In the genomic region with DNA sequence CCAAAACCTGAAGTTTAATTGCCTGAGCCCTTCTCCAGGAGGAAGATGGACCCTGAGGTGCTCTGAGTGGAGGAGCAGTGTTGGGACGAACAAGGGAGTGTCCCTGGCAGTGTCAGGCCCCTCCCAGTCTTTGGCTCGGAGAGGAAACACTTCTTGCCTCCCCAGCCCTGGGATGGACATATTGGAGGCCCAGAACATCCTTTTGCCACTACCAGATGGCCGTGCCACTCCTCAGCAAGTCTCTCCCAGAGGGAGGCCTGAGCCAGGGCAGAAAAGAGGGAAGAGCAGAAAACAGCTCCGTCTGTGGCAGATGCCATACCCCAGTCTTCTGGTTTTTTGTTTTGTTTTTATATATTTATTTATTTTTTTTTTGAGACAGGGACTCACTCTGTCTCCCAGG, we compare ENCODE assay signal across 25 cellular contexts.
"Had no signal": no experiment of that assay in that cellular context is flagged by ENCODE, and none has a peak within 500 bp of the region (broad histone marks: within the 10 kb centered on the region; RNA-seq: fewer than 3 reads in every experiment).

No MANE protein-coding gene starts in this region.

- H3K4me1 ChIP-seq: foreskin keratinocyte, psoas muscle, right lobe of liver, spleen, testis, tibial nerve, upper lobe of right lung, vagina had no signal

- FAIRE-seq: endothelial cell of umbilical vein, islet of Langerhans had no signal

- H3K36me3 ChIP-seq: neutrophil, right lobe of liver, spleen, tibial nerve, upper lobe of right lung, vagina had no signal

- H3K9me3 ChIP-seq: neutrophil, psoas muscle, right lobe of liver, testis, tibial nerve, upper lobe of right lung, vagina had no signal

- H3K27me3 ChIP-seq: right lobe of liver, testis, vagina had no signal

- H3K4me3 ChIP-seq: psoas muscle, right lobe of liver, spleen, testis, tibial nerve, upper lobe of right lung, vagina had no signal

- ATAC-seq: foreskin keratinocyte; naive thymus-derived CD4-positive, alpha-beta T cell; psoas muscle; right lobe of liver; stimulated activated naive B cell treated with anti-CD40 and anti-IgM and Interleukin-4, amounts not matched to agents 10 μg/mL and 1 μg/mL and 100 μg/mL, for 72 hours; stimulated activated naive CD8-positive, alpha-beta T cell treated with anti-CD3 and anti-CD28 coated beads, Interleukin-15, amount 100 ng/mL, for 72 hours; upper lobe of right lung had no signal

- H3K27ac ChIP-seq: foreskin keratinocyte, neutrophil, psoas muscle, right lobe of liver, spleen, testis, tibial nerve, upper lobe of right lung, vagina had no signal

- DNase-seq: effector CD4-positive, alpha-beta T cell; endodermal cell; erythroblast; foreskin keratinocyte; head of caudate nucleus; hippocampal formation; kidney glomerular epithelial cell; mammary epithelial cell; naive thymus-derived CD4-positive, alpha-beta T cell; psoas muscle; retina; right lobe of liver; spleen; stimulated activated CD4-positive, alpha-beta T cell treated with anti-CD3 and anti-CD28 coated beads, Interleukin-15, amount 100 ng/mL, for 24 hours; stimulated activated CD4-positive, alpha-beta T cell treated with anti-CD3 and anti-CD28 coated beads, Interleukin-1b, Interleukin-23, amount 100 ng/mL, for 48 hours; stimulated activated CD4-positive, alpha-beta T cell treated with anti-CD3 and anti-CD28 coated beads, Interleukin-4, amount 100 ng/mL, for 4 hours; stimulated activated naive B cell treated with anti-CD40 and anti-IgM and Interleukin-4, amounts not matched to agents 10 μg/mL and 1 μg/mL and 100 μg/mL, for 72 hours; stimulated activated naive CD8-positive, alpha-beta T cell treated with anti-CD3 and anti-CD28 coated beads, Interleukin-15, amount 100 ng/mL, for 72 hours; testis; upper lobe of right lung had no signal
